ENCODE assay signal across 19 cellular contexts in the genomic region with DNA sequence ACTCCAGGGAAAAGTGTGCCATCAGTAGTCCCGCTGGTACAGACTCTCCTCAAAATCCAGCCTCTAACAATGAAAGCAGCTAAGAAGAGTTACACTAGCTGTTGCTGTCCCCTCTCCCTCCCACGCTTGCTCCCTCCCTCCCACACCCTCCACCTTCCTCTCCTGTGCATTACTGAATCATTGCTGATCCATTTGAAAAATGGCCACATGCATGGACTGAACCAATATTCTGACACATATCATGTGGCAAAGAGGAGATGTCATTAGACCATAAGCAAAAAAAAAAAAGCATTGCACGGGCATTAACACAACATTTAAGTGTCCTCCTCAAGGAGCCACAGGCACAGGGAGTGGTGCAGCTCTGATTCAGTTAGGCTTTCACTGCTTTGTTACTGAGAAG. TPM values are rescaled to one million over a fixed set of nuclear protein-coding genes. Genes with fewer than 3 reads are reported as not detected.
DNase-seq lines count a peak whose midpoint lies in the region; ATAC-seq, FAIRE-seq and TF ChIP-seq lines count a peak whose summit lies in the region.
"Had no signal": no experiment of that assay in that cellular context is flagged by ENCODE, and none has a peak within 500 bp of the region (broad histone marks: within the 10 kb centered on the region; RNA-seq: fewer than 3 reads in every experiment).

No MANE protein-coding gene starts in this region.

- H4K20me1 ChIP-seq in GM23338 (replicated peaks; ENCODE audit: insufficient read depth) (peaks cover 24% of the 10 kb centered on the region), astrocyte (ENCODE audit: insufficient read depth, low read length) (peaks cover 3% of the 10 kb centered on the region)

- TF ChIP-seq CTCF in GM23338 (conservative IDR thresholded peaks at IDR 0.05; ENCODE audit: low read depth in 2 of 2), result no peak
- no peak for TF ChIP-seq CTCF in astrocyte (IDR thresholded peaks at IDR 0.05; ENCODE audit: insufficient read depth, low read depth, low read length)
- no peak for TF ChIP-seq CTCF in right atrium auricular region (IDR thresholded peaks at IDR 0.05)

- peaks cover 21% of the 10 kb centered on the region; the same call in 1 of the 2 replicates for H3K4me1 ChIP-seq in GM23338 (ENCODE audit: insufficient read depth)
- peaks cover 25% of the 10 kb centered on the region for H3K4me1 ChIP-seq in astrocyte (ENCODE audit: insufficient read depth, low read length)
- H3K4me1 ChIP-seq in right atrium auricular region, result peaks cover 0 to 27% of the 10 kb centered on the region in 2 donors
- H3K4me1 ChIP-seq in skeletal muscle satellite cell (ENCODE audit: control insufficient read depth, insufficient read depth, low read length), result peaks cover 35% of the 10 kb centered on the region
- H3K4me1 ChIP-seq: upper lobe of right lung had no signal

- peaks cover 30% of the 10 kb centered on the region for H3K4me1 Mint-ChIP-seq in GM23338
- H3K4me1 Mint-ChIP-seq in astrocyte (ENCODE audit: low read depth, unreplicated experiment), result peaks cover 20% of the 10 kb centered on the region
- H3K4me1 Mint-ChIP-seq: B cell had no signal

- H3K9me3 ChIP-seq in astrocyte (ENCODE audit: insufficient read depth, low read depth, low read length), result no peaks in the 10 kb centered on the region
- H3K9me3 ChIP-seq in right atrium auricular region, result no peaks in the 10 kb centered on the region
- no peaks in the 10 kb centered on the region for H3K9me3 ChIP-seq in skeletal muscle satellite cell (replicated peaks; ENCODE audit: low read length)
- H3K9me3 ChIP-seq: heart left ventricle, upper lobe of right lung had no signal

- peaks cover 26% of the 10 kb centered on the region; the same call in 2 of the 3 replicates for H3K36me3 Mint-ChIP-seq in GM23338 (ENCODE audit: low read depth)
- H3K36me3 Mint-ChIP-seq in astrocyte (ENCODE audit: low read depth, unreplicated experiment), result peaks cover 10% of the 10 kb centered on the region

- H3K9me3 Mint-ChIP-seq in GM23338 (no peaks in the 10 kb centered on the region), astrocyte (ENCODE audit: unreplicated experiment) (peaks cover 3% of the 10 kb centered on the region)

- H3K4me3 Mint-ChIP-seq in GM23338 (no peak overlapping the region), astrocyte (ENCODE audit: unreplicated experiment) (peak overlapping the region; percentile 27)
- H3K4me3 Mint-ChIP-seq: B cell had no signal

- H2AFZ ChIP-seq in GM23338, result no peak overlapping the region
- H2AFZ ChIP-seq in astrocyte (ENCODE audit: low read depth, low read length), result no peak overlapping the region

- no peaks in the 10 kb centered on the region for H3K9me2 ChIP-seq in GM23338 (ENCODE audit: insufficient read depth)

- H3K27ac ChIP-seq in GM23338 (ENCODE audit: low read depth) (0 out of 2 replicates have a peak overlapping the region, but pooled peaks have one; percentile 9), astrocyte (ENCODE audit: low read depth, low read length) (peak overlapping the region; percentile 74), right atrium auricular region (peak overlapping the region; percentile 17 to 55)
- H3K27ac ChIP-seq: RWPE1, upper lobe of right lung had no signal

- no peaks in the 10 kb centered on the region for H3K36me3 ChIP-seq in GM23338 (ENCODE audit: insufficient read depth)
- H3K36me3 ChIP-seq in astrocyte (ENCODE audit: insufficient read depth, low read length), result no peaks in the 10 kb centered on the region
- H3K36me3 ChIP-seq in right atrium auricular region, result no peaks in the 10 kb centered on the region
- peaks cover 19% of the 10 kb centered on the region for H3K36me3 ChIP-seq in skeletal muscle satellite cell (ENCODE audit: insufficient read depth, low read length)
- H3K36me3 ChIP-seq: upper lobe of right lung had no signal

- H3K79me2 ChIP-seq in GM23338 (replicated peaks; ENCODE audit: insufficient read depth) (peaks cover 88% of the 10 kb centered on the region), astrocyte (ENCODE audit: insufficient read depth, low read length) (peaks cover 21% of the 10 kb centered on the region)

- peak overlapping the region; percentile 48 for H3K9ac ChIP-seq in astrocyte (ENCODE audit: low read length)
- peak overlapping the region; percentile 12 for H3K9ac ChIP-seq in skeletal muscle satellite cell (ENCODE audit: low read depth, low read length)

- H3K27me3 Mint-ChIP-seq in GM23338 (ENCODE audit: insufficient read depth, low read depth, poor library complexity) (peaks cover 3% of the 10 kb centered on the region), astrocyte (ENCODE audit: low read depth, unreplicated experiment) (no peaks in the 10 kb centered on the region)
- H3K27me3 Mint-ChIP-seq: B cell had no signal

- ATAC-seq in GM23338 (no peak), HG03135 (IDR thresholded peaks at IDR 0.05; ENCODE audit: unreplicated experiment) (no peak), GM19351 (IDR thresholded peaks at IDR 0.05; ENCODE audit: unreplicated experiment) (no peak)

- peak; percentile 43 for FAIRE-seq in astrocyte (lab: Jason Lieb, UNC)

- H3F3A ChIP-seq in GM23338 (replicated peaks; ENCODE audit: low read depth), result no peaks in the 10 kb centered on the region

- DNase-seq in GM23338 (ENCODE audit: low spot score) (no peak), astrocyte (ENCODE audit: low read depth) (peak; percentile 54), right atrium auricular region (ENCODE audit: low spot score) (no peak), NCI-H226 (no peak), G401 (ENCODE audit: low spot score) (no peak)
- DNase-seq: activated CD4-positive, alpha-beta T cell treated with anti-CD3 and anti-CD28 coated beads, Interleukin-2, amount 50 U/mL, for 48 hours; activated gamma-delta T cell; DMS79; Kasumi-1; NCI-H1694; NCI-H526 treated with DMSO at 0.1 percent for 48 hours; upper lobe of right lung had no signal

- H3K27me3 ChIP-seq in GM23338 (ENCODE audit: insufficient read depth) (no peaks in the 10 kb centered on the region), astrocyte (ENCODE audit: insufficient read depth, low read length) (no peaks in the 10 kb centered on the region), right atrium auricular region (no peaks in the 10 kb centered on the region), skeletal muscle satellite cell (ENCODE audit: control insufficient read depth, insufficient read depth, low read length) (no peaks in the 10 kb centered on the region)
- H3K27me3 ChIP-seq: heart left ventricle, upper lobe of right lung had no signal

- H3K4me3 ChIP-seq in GM23338 (no peak overlapping the region), astrocyte (ENCODE audit: insufficient read depth, low read depth, low read length) (no peak overlapping the region), right atrium auricular region (no peak overlapping the region), skeletal muscle satellite cell (ENCODE audit: low read length) (no peak overlapping the region)
- H3K4me3 ChIP-seq: heart left ventricle, upper lobe of right lung had no signal

- 0 out of 2 replicates have a peak overlapping the region, but pooled peaks have one; percentile 31 for H3K4me2 ChIP-seq in GM23338
- peak overlapping the region; percentile 50 for H3K4me2 ChIP-seq in astrocyte (ENCODE audit: low read length)
- peak overlapping the region; percentile 22 for H3K4me2 ChIP-seq in skeletal muscle satellite cell (ENCODE audit: low read length)

- peak overlapping the region; percentile 80 for H3K27ac Mint-ChIP-seq in GM23338
- no peak overlapping the region for H3K27ac Mint-ChIP-seq in astrocyte (ENCODE audit: unreplicated experiment)
- H3K27ac Mint-ChIP-seq: B cell had no signal

- in situ Hi-C loops in G401 (cut with HindIII; ENCODE audit: low sequenced_read_pairs), result no loop called here

TF ChIP-seq in GM23338, 12 proteins besides CTCF, POLR2A, EP300 and RAD21 (continues in another document):
- TF ChIP-seq STAT1 (IDR thresholded peaks at IDR 0.05; ENCODE audit: unreplicated experiment), result no peak
- no peak for TF ChIP-seq ZNF331 (CRISPR knock-in tag; IDR thresholded peaks at IDR 0.05; ENCODE audit: low read depth)
- TF ChIP-seq EZH2phosphoT487 (IDR thresholded peaks at IDR 0.05; ENCODE audit: unreplicated experiment), result no peak
- no peak for TF ChIP-seq ZNF114 (CRISPR knock-in tag; IDR thresholded peaks at IDR 0.05)
- TF ChIP-seq, protein P1, sequence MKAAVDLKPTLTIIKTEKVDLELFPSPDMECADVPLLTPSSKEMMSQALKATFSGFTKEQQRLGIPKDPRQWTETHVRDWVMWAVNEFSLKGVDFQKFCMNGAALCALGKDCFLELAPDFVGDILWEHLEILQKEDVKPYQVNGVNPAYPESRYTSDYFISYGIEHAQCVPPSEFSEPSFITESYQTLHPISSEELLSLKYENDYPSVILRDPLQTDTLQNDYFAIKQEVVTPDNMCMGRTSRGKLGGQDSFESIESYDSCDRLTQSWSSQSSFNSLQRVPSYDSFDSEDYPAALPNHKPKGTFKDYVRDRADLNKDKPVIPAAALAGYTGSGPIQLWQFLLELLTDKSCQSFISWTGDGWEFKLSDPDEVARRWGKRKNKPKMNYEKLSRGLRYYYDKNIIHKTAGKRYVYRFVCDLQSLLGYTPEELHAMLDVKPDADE (IDR thresholded peaks at IDR 0.05), result no peak
- TF ChIP-seq NANOG (IDR thresholded peaks at IDR 0.05; ENCODE audit: borderline replicate concordance), result no peak

RNA-seq across cellular contexts. Expression of gene LHFPL2, which starts 37.9 kb away (rescaled TPM):
- 49.4 and 50.8 TPM in 2 replicates for total RNA-seq in GM23338 (2014; rRNA removed; shearing (Covaris generic))
- polyA plus RNA-seq in GM23338 (2016; fragmentation: Nextera tagmentation; extraction: Ambion mirVana), result 8.8 and 10.6 TPM in 2 replicates
- total RNA-seq in astrocyte (17.0 and 19.8 TPM in 2 replicates), right atrium auricular region (10 to 100 TPM in 1 of 2 donors, 1 to 10 TPM in 1; 9.9 to 15.9 TPM)
- 36.0 and 46.9 TPM in 2 replicates for total RNA-seq in skeletal muscle satellite cell (2012; rRNA removed)
- 2.6 and 7.5 TPM in 2 replicates for total RNA-seq in G401 (2014; rRNA removed; shearing (Covaris generic))
- total RNA-seq: T-helper 2 cell treated with Interferon-gamma antibody and Interleukin-4, amounts not matched to agents 100 ng/mL and 5 ng/mL, for 36 hours had no signal

Comparison
In these comparisons a context has a peak if more than half of its experiments do, and no peak if none do; other contexts are left out.
1. H3K27ac ChIP-seq: peak in every context shown above with its lines; median percentile 74 in astrocyte; 36 in right atrium auricular region; 9 in GM23338.